Comparison of ENCODE assay signal across 1 cellular context in the genomic region with DNA sequence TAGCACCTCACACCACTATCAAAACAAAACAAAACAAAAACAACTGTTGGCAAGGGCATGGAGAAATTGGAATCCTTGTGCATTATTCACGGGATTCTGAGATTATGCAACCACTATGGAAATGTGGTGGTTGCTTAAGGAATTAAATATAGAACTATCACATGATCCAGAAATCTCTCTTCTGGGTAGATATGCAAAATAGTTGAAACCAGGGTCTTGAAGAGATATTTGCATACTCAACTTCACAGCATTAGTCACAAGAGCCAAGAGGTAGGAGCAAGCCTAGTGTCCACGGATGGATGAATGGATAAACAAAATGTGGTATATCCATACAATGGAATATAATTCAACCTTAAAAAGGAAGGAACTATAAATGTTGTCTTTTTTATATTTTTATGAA.
A peak's percentile ranks its signal among the peaks of the same experiment; 100 is the strongest.
TF ChIP-seq lines count a peak whose summit lies in the region.

No MANE protein-coding gene starts in this region.

TF ChIP-seq in GM12878, 131 proteins besides CTCF, POLR2A, EP300 and RAD21 (continued from another document):
- TF ChIP-seq, protein P1, sequence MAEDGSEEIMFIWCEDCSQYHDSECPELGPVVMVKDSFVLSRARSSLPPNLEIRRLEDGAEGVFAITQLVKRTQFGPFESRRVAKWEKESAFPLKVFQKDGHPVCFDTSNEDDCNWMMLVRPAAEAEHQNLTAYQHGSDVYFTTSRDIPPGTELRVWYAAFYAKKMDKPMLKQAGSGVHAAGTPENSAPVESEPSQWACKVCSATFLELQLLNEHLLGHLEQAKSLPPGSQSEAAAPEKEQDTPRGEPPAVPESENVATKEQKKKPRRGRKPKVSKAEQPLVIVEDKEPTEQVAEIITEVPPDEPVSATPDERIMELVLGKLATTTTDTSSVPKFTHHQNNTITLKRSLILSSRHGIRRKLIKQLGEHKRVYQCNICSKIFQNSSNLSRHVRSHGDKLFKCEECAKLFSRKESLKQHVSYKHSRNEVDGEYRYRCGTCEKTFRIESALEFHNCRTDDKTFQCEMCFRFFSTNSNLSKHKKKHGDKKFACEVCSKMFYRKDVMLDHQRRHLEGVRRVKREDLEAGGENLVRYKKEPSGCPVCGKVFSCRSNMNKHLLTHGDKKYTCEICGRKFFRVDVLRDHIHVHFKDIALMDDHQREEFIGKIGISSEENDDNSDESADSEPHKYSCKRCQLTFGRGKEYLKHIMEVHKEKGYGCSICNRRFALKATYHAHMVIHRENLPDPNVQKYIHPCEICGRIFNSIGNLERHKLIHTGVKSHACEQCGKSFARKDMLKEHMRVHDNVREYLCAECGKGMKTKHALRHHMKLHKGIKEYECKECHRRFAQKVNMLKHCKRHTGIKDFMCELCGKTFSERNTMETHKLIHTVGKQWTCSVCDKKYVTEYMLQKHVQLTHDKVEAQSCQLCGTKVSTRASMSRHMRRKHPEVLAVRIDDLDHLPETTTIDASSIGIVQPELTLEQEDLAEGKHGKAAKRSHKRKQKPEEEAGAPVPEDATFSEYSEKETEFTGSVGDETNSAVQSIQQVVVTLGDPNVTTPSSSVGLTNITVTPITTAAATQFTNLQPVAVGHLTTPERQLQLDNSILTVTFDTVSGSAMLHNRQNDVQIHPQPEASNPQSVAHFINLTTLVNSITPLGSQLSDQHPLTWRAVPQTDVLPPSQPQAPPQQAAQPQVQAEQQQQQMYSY (CRISPR knock-in tag; IDR thresholded peaks at IDR 0.05), result no peak
- TF ChIP-seq HCFC1 (IDR thresholded peaks at IDR 0.05; ENCODE audit: low read length), result no peak
- TF ChIP-seq RAD51 (IDR thresholded peaks at IDR 0.05), result peak; percentile 31; the same call in 1 of the 2 replicates
- TF ChIP-seq BHLHE40 (IDR thresholded peaks at IDR 0.05; ENCODE audit: borderline replicate concordance in 1 of 2, low read depth in 2 of 2, low read length in 1 of 2), result no peak
